In genomic region chr3:188468672-188469071, GRCh38 we compare ENCODE assay signal across 12 cellular contexts.
DNase-seq lines count a peak whose midpoint lies in the region; ATAC-seq and TF ChIP-seq lines count a peak whose summit lies in the region.
"Had no signal": no experiment of that assay in that cellular context is flagged by ENCODE, and none has a peak within 500 bp of the region (broad histone marks: within the 10 kb centered on the region; RNA-seq: fewer than 3 reads in every experiment).

No MANE protein-coding gene starts in this region.

- no peaks in the 10 kb centered on the region for H3K9me3 Mint-ChIP-seq in CD8-positive, alpha-beta memory T cell
- no peaks in the 10 kb centered on the region for H3K9me3 Mint-ChIP-seq in endothelial cell (ENCODE audit: unreplicated experiment)
- H3K9me3 Mint-ChIP-seq: stimulated activated naive CD8-positive, alpha-beta T cell treated with anti-CD3 and anti-CD28 coated beads, Interleukin-15, Interleukin-2, amounts not matched to agents 100 ng/mL and 50 ng/mL, for 24 hours had no signal

- H3K4me3 Mint-ChIP-seq in CD8-positive, alpha-beta memory T cell, result no peak overlapping the region
- no peak overlapping the region for H3K4me3 Mint-ChIP-seq in endothelial cell (ENCODE audit: unreplicated experiment)
- H3K4me3 Mint-ChIP-seq: CD14-positive monocyte; stimulated activated naive CD8-positive, alpha-beta T cell treated with anti-CD3 and anti-CD28 coated beads, Interleukin-15, Interleukin-2, amounts not matched to agents 100 ng/mL and 50 ng/mL, for 24 hours had no signal

- CTCF ChIA-PET in CD8-positive, alpha-beta memory T cell (lab: Charles Lee), result interaction anchor here (1.0 kb wide), 1 partner anchor 728 kb away, joined by 4 read pairs; no protein-coding TSS in a partner anchor

- no peaks in the 10 kb centered on the region for H3K36me3 ChIP-seq in CD8-positive, alpha-beta memory T cell (ENCODE audit: insufficient read depth, low read length)

- no peak for ATAC-seq in GM19455 (IDR thresholded peaks at IDR 0.05; ENCODE audit: unreplicated experiment)

- DNase-seq in C1 segment of cervical spinal cord (lab: John Stamatoyannopoulos, UW) (peak in 10 of 14 donors; percentile 14 to 68 (median 42)), NCI-H510A (lab: John Stamatoyannopoulos, UW) (peak; percentile 47), fibroblast of peridontal ligament (ENCODE audit: extremely low read depth) (peak; percentile 59), posterior vena cava (ENCODE audit: low spot score) (peak; percentile 83), T-helper 1 cell (no peak), endothelial cell (ENCODE audit: low spot score) (no peak)
- no peak for DNase-seq in CD8-positive, alpha-beta memory T cell
- DNase-seq: glutamatergic neuron had no signal

- no peak overlapping the region for H3K4me3 ChIP-seq in CD8-positive, alpha-beta memory T cell (ENCODE audit: low read length)

- POLR2A ChIA-PET in CD8-positive, alpha-beta memory T cell (lab: Charles Lee), result no interaction called here

- no peaks in the 10 kb centered on the region for H3K27me3 ChIP-seq in CD8-positive, alpha-beta memory T cell (ENCODE audit: insufficient read depth, low read length, poor library complexity, severe bottlenecking)

- H3K4me1 Mint-ChIP-seq in CD8-positive, alpha-beta memory T cell, result peaks cover 0 to 6% (median 0%) of the 10 kb centered on the region in 3 donors
- no peaks in the 10 kb centered on the region for H3K4me1 Mint-ChIP-seq in endothelial cell (ENCODE audit: unreplicated experiment)

- no peak for TF ChIP-seq CTCF in endothelial cell (IDR thresholded peaks at IDR 0.05; ENCODE audit: unreplicated experiment)

- H3K36me3 Mint-ChIP-seq in CD8-positive, alpha-beta memory T cell, result peaks cover 7 to 13% (median 8%) of the 10 kb centered on the region in 3 donors
- H3K36me3 Mint-ChIP-seq in endothelial cell (ENCODE audit: low read depth, unreplicated experiment), result peaks cover 16% of the 10 kb centered on the region

- H3K9me3 ChIP-seq in CD8-positive, alpha-beta memory T cell (ENCODE audit: low read length), result no peaks in the 10 kb centered on the region

- no peaks in the 10 kb centered on the region for H3K4me1 ChIP-seq in CD8-positive, alpha-beta memory T cell (ENCODE audit: insufficient read depth, low read length)

- no peak overlapping the region for H3K27ac Mint-ChIP-seq in CD8-positive, alpha-beta memory T cell
- H3K27ac Mint-ChIP-seq in endothelial cell (ENCODE audit: unreplicated experiment), result no peak overlapping the region
- H3K27ac Mint-ChIP-seq: stimulated activated naive CD8-positive, alpha-beta T cell treated with anti-CD3 and anti-CD28 coated beads, Interleukin-15, Interleukin-2, amounts not matched to agents 100 ng/mL and 50 ng/mL, for 24 hours had no signal

- intact Hi-C loops in posterior vena cava (cut with DNase I), result no loop called here

- peaks cover 0 to 1% of the 10 kb centered on the region in 2 donors for H3K27me3 Mint-ChIP-seq in CD8-positive, alpha-beta memory T cell
- H3K27me3 Mint-ChIP-seq in endothelial cell (ENCODE audit: unreplicated experiment), result no peaks in the 10 kb centered on the region
- H3K27me3 Mint-ChIP-seq: stimulated activated naive CD8-positive, alpha-beta T cell treated with anti-CD3 and anti-CD28 coated beads, Interleukin-15, Interleukin-2, amounts not matched to agents 100 ng/mL and 50 ng/mL, for 24 hours had no signal

- H3K27ac ChIP-seq in CD8-positive, alpha-beta memory T cell (ENCODE audit: low read depth, low read length), result no peak overlapping the region
- H3K27ac ChIP-seq: parathyroid adenoma had no signal

Comparison
In these comparisons a context has a peak if more than half of its experiments do, and no peak if none do; other contexts are left out.
1. DNase-seq: peak in C1 segment of cervical spinal cord (10 of 14), NCI-H510A (single experiment), fibroblast of peridontal ligament (single experiment) and posterior vena cava (single experiment); none in CD8-positive, alpha-beta memory T cell (0 of 5), T-helper 1 cell (0 of 5) and endothelial cell (single experiment).